1 cellular context compared by ENCODE assay signal in the genomic region with DNA sequence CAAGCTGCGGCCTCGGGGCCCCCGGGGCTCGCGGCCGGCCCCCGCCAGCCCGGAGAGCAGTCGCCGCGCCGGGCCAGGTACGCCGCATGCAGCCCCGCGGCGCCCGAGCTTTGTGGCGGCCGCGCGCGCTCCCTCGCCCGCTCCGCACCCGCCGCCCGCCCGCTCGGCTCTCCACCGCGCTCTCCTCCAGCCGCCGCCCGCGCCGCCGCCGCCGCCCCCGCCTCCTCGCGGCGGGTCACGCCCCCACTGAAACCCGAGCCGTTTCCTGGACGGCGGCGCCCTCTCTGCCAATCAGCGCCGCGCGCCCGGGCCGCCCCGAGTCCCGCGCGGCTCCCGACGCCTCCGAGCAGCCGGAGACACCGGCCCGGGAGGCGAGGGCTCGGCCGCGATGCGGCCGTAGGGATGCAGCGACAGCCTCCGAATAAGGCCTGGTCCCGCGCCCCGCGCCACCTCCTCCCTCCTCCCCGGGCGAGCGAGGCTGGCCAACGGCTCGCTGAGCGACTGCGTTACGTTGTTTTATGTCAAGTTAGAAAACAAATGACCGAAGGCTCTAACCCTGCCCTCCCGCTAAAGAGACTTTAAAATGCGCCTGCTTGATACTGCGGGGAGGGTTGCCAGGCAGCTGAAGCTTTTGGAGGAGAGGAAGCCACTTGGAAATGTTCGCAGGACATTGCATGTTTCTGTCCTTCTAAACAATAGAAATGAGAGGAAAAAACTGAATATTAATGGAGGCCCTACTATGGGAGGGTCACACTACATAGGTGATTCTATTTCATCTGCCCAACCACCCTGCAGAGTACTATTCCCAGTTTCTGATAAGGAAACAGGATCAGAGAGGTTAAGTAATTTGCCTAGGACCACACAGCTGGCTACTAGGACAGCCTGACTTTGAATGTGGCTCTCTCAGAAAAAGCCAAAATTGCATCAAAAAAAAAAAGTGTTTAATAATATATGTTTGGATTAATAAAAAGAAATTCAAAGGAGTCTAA.
TF ChIP-seq lines count a peak whose summit lies in the region.

Gene FGFR2 (minus strand): TSS at position 184 of the 989 bp plus-strand sequence. CDS start 4,627 bp downstream, outside the sequence.

TF ChIP-seq in HepG2, 621 proteins besides CTCF, POLR2A, EP300 and RAD21 (continued from another document and continues in another):
- no peak for TF ChIP-seq POGZ (CRISPR knock-in tag; IDR thresholded peaks at IDR 0.05)
- no peak for TF ChIP-seq HNF4A (CRISPR knock-in tag; IDR thresholded peaks at IDR 0.05)
- no peak for TF ChIP-seq RFX1 (IDR thresholded peaks at IDR 0.05)
- 0 out of 2 replicates have a peak, but pooled peaks have one; percentile 38 for TF ChIP-seq ERF (CRISPR knock-in tag; IDR thresholded peaks at IDR 0.05)
- TF ChIP-seq ZNF737 (CRISPR knock-in tag; IDR thresholded peaks at IDR 0.05; ENCODE audit: borderline replicate concordance) = no peak
- no peak for TF ChIP-seq GATA4 (IDR thresholded peaks at IDR 0.05; ENCODE audit: borderline replicate concordance, low read depth)
- peak; percentile 96 for TF ChIP-seq ZNF777 (CRISPR knock-in tag; IDR thresholded peaks at IDR 0.05)
- TF ChIP-seq PAWR (CRISPR knock-in tag; IDR thresholded peaks at IDR 0.05; ENCODE audit: borderline replicate concordance) = no peak
- no peak for TF ChIP-seq ZNF549 (CRISPR knock-in tag; IDR thresholded peaks at IDR 0.05)
- TF ChIP-seq GPN1 (CRISPR knock-in tag; IDR thresholded peaks at IDR 0.05; ENCODE audit: borderline replicate concordance) = no peak
- no peak for TF ChIP-seq ZFP36 (IDR thresholded peaks at IDR 0.05; ENCODE audit: borderline replicate concordance, low read depth, low read length, partially characterized antibody)
- 0 out of 2 replicates have a peak, but pooled peaks have one; percentile 57 for TF ChIP-seq ZIK1 (CRISPR knock-in tag; IDR thresholded peaks at IDR 0.05; ENCODE audit: borderline replicate concordance, low read depth)
- 0 out of 2 replicates have a peak, but pooled peaks have one; percentile 39 for TF ChIP-seq ZSCAN21 (CRISPR knock-in tag; IDR thresholded peaks at IDR 0.05; ENCODE audit: borderline replicate concordance)
- TF ChIP-seq ZNF841 (CRISPR knock-in tag; IDR thresholded peaks at IDR 0.05; ENCODE audit: borderline replicate concordance) = peak; percentile 55; the same call in 1 of the 2 replicates
- TF ChIP-seq SALL1 (CRISPR knock-in tag; IDR thresholded peaks at IDR 0.05) = peak; percentile 56; the same call in 1 of the 2 replicates
- TF ChIP-seq SOX6 (IDR thresholded peaks at IDR 0.05) = no peak
- TF ChIP-seq SOX6 (CRISPR knock-in tag; IDR thresholded peaks at IDR 0.05) = no peak
- TF ChIP-seq, protein P1, sequence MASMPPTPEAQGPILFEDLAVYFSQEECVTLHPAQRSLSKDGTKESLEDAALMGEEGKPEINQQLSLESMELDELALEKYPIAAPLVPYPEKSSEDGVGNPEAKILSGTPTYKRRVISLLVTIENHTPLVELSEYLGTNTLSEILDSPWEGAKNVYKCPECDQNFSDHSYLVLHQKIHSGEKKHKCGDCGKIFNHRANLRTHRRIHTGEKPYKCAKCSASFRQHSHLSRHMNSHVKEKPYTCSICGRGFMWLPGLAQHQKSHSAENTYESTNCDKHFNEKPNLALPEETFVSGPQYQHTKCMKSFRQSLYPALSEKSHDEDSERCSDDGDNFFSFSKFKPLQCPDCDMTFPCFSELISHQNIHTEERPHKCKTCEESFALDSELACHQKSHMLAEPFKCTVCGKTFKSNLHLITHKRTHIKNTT (CRISPR knock-in tag; IDR thresholded peaks at IDR 0.05) = no peak
- TF ChIP-seq ZNF598 (CRISPR knock-in tag; IDR thresholded peaks at IDR 0.05; ENCODE audit: borderline replicate concordance) = no peak
- TF ChIP-seq NBN (conservative IDR thresholded peaks at IDR 0.05) = no peak
- TF ChIP-seq ZFY (CRISPR knock-in tag; IDR thresholded peaks at IDR 0.05) = peak; percentile 29; the same call in 1 of the 2 replicates
- peak; percentile 13; the same call in 1 of the 2 replicates for TF ChIP-seq SP5 (CRISPR knock-in tag; IDR thresholded peaks at IDR 0.05; ENCODE audit: borderline replicate concordance, low read depth)
- TF ChIP-seq ZBTB7B (CRISPR knock-in tag; IDR thresholded peaks at IDR 0.05) = no peak
- TF ChIP-seq ZNF34 (CRISPR knock-in tag; IDR thresholded peaks at IDR 0.05; ENCODE audit: borderline replicate concordance) = no peak
- TF ChIP-seq BHLHE40 (IDR thresholded peaks at IDR 0.05; ENCODE audit: low read length) = no peak
- TF ChIP-seq ZNF512B (CRISPR knock-in tag; IDR thresholded peaks at IDR 0.05; ENCODE audit: borderline replicate concordance) = no peak
- TF ChIP-seq HMG20B (CRISPR knock-in tag; conservative IDR thresholded peaks at IDR 0.05) = no peak
- no peak for TF ChIP-seq TEAD3 (CRISPR knock-in tag; optimal IDR thresholded peaks at IDR 0.05; ENCODE audit: borderline replicate concordance)
- TF ChIP-seq ZNF331 (CRISPR knock-in tag; IDR thresholded peaks at IDR 0.05) = peak; percentile 11; the same call in 1 of the 2 replicates
- no peak for TF ChIP-seq TGIF2 (CRISPR knock-in tag; IDR thresholded peaks at IDR 0.05)
- no peak for TF ChIP-seq TFE3 (CRISPR knock-in tag; IDR thresholded peaks at IDR 0.05)
- TF ChIP-seq ZNF124 (CRISPR knock-in tag; IDR thresholded peaks at IDR 0.05) = no peak
- TF ChIP-seq BORCS8-MEF2B (CRISPR knock-in tag; IDR thresholded peaks at IDR 0.05) = peak; percentile 76; the same call in 1 of the 2 replicates
- no peak for TF ChIP-seq STAT5B (CRISPR knock-in tag; IDR thresholded peaks at IDR 0.05)
- no peak for TF ChIP-seq ZNF569 (CRISPR knock-in tag; IDR thresholded peaks at IDR 0.05; ENCODE audit: borderline replicate concordance)
- TF ChIP-seq TCF7L2 (IDR thresholded peaks at IDR 0.05; ENCODE audit: low read depth, low read length) = no peak
- TF ChIP-seq, protein P2, sequence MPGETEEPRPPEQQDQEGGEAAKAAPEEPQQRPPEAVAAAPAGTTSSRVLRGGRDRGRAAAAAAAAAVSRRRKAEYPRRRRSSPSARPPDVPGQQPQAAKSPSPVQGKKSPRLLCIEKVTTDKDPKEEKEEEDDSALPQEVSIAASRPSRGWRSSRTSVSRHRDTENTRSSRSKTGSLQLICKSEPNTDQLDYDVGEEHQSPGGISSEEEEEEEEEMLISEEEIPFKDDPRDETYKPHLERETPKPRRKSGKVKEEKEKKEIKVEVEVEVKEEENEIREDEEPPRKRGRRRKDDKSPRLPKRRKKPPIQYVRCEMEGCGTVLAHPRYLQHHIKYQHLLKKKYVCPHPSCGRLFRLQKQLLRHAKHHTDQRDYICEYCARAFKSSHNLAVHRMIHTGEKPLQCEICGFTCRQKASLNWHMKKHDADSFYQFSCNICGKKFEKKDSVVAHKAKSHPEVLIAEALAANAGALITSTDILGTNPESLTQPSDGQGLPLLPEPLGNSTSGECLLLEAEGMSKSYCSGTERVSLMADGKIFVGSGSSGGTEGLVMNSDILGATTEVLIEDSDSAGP (CRISPR knock-in tag; IDR thresholded peaks at IDR 0.05; ENCODE audit: borderline replicate concordance) = no peak
- 0 out of 2 replicates have a peak, but pooled peaks have one; percentile 28 for TF ChIP-seq REPIN1 (CRISPR knock-in tag; IDR thresholded peaks at IDR 0.05; ENCODE audit: borderline replicate concordance, low read depth)
- TF ChIP-seq DPF2 (CRISPR knock-in tag; IDR thresholded peaks at IDR 0.05; ENCODE audit: borderline replicate concordance, low read depth) = no peak
- TF ChIP-seq, protein P3, sequence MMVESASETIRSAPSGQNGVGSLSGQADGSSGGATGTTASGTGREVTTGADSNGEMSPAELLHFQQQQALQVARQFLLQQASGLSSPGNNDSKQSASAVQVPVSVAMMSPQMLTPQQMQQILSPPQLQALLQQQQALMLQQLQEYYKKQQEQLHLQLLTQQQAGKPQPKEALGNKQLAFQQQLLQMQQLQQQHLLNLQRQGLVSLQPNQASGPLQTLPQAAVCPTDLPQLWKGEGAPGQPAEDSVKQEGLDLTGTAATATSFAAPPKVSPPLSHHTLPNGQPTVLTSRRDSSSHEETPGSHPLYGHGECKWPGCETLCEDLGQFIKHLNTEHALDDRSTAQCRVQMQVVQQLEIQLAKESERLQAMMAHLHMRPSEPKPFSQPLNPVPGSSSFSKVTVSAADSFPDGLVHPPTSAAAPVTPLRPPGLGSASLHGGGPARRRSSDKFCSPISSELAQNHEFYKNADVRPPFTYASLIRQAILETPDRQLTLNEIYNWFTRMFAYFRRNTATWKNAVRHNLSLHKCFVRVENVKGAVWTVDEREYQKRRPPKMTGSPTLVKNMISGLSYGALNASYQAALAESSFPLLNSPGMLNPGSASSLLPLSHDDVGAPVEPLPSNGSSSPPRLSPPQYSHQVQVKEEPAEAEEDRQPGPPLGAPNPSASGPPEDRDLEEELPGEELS (CRISPR knock-in tag; IDR thresholded peaks at IDR 0.05) = no peak
- 0 out of 2 replicates have a peak, but pooled peaks have one; percentile 46 for TF ChIP-seq ARNT2 (CRISPR knock-in tag; IDR thresholded peaks at IDR 0.05; ENCODE audit: low read depth)
- TF ChIP-seq, protein P4, sequence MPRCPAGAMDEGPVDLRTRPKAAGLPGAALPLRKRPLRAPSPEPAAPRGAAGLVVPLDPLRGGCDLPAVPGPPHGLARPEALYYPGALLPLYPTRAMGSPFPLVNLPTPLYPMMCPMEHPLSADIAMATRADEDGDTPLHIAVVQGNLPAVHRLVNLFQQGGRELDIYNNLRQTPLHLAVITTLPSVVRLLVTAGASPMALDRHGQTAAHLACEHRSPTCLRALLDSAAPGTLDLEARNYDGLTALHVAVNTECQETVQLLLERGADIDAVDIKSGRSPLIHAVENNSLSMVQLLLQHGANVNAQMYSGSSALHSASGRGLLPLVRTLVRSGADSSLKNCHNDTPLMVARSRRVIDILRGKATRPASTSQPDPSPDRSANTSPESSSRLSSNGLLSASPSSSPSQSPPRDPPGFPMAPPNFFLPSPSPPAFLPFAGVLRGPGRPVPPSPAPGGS (CRISPR knock-in tag; IDR thresholded peaks at IDR 0.05) = peak; percentile 38; the same call in 1 of the 2 replicates
- TF ChIP-seq, protein P5, sequence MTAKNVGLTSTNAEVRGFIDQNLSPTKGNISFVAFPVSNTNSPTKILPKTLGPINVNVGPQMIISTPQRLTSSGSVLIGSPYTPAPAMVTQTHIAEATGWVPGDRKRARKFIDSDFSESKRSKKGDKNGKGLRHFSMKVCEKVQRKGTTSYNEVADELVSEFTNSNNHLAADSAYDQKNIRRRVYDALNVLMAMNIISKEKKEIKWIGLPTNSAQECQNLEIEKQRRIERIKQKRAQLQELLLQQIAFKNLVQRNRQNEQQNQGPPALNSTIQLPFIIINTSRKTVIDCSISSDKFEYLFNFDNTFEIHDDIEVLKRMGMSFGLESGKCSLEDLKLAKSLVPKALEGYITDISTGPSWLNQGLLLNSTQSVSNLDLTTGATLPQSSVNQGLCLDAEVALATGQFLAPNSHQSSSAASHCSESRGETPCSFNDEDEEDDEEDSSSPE (CRISPR knock-in tag; IDR thresholded peaks at IDR 0.05) = peak; percentile 70
- no peak for TF ChIP-seq TBL1XR1 (IDR thresholded peaks at IDR 0.05; ENCODE audit: borderline replicate concordance, low read length, partially characterized antibody)
- TF ChIP-seq FOXM1 (CRISPR knock-in tag; IDR thresholded peaks at IDR 0.05) = no peak
